Comparison of ENCODE assay signal across 12 cellular contexts in the genomic region with DNA sequence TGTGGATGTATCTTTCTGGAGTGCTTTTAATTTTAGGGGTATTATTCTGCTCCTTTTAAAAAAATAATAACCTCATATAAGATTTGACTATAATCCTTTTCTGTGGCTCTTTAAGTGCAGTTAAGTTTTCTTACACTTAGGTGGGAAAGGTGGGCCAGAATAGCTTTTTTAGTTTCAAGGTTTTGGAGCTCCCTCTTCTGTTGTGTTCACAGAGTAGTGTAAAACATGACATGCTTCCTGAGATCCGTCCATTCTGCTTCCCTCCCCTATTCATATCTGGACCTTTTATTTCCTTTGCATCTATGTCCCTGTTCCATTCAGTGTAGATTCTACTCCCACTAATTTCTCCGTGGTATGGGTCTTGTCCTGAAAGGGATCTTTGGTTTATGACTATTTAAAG. TPM values are rescaled to one million over a fixed set of nuclear protein-coding genes. Genes with fewer than 3 reads are reported as not detected.
DNase-seq lines count a peak whose midpoint lies in the region; ATAC-seq and TF ChIP-seq lines count a peak whose summit lies in the region.
"Had no signal": no experiment of that assay in that cellular context is flagged by ENCODE, and none has a peak within 500 bp of the region (broad histone marks: within the 10 kb centered on the region; RNA-seq: fewer than 3 reads in every experiment).

No MANE protein-coding gene starts in this region.

- ATAC-seq in Panc1, result peak; percentile 65
- ATAC-seq in effector memory CD8-positive, alpha-beta T cell (replicated peaks), result no peak

- H3K4me3 ChIP-seq in Panc1 (ENCODE audit: low read depth in 2 of 2, low read length in 2 of 2) (no peak overlapping the region), spleen (no peak overlapping the region)

- H3K27ac ChIP-seq in Panc1 (ENCODE audit: low read length), result no peak overlapping the region
- H3K27ac ChIP-seq in spleen, result no peak overlapping the region
- H3K27ac ChIP-seq in caudate nucleus (ENCODE audit: low read depth, low read length), result no peak overlapping the region

- peak; percentile 11 for DNase-seq in AG08396 (ENCODE audit: low spot score)
- no peak for DNase-seq in Panc1 (ENCODE audit: low read depth, low spot score)
- peak; percentile 19 for DNase-seq in fibroblast of gingiva (ENCODE audit: low read depth)
- no peak for DNase-seq in effector memory CD8-positive, alpha-beta T cell
- no peak for DNase-seq in spleen
- DNase-seq in caudate nucleus (lab: John Stamatoyannopoulos, UW), result no peak
- no peak for DNase-seq in NOMO-1 (lab: John Stamatoyannopoulos, UW; ENCODE audit: unreplicated experiment in 2 of 2)
- DNase-seq: activated T-cell treated with anti-CD3 and anti-CD28 coated beads, Interleukin-2, amount 50 U/mL, for 48 hours; DMS79 treated with DMSO at 0.1 percent for 48 hours; effector CD8-positive, alpha-beta T cell; T-helper 2 cell had no signal

- intact Hi-C loops in Panc1 (cut with micrococcal nuclease; ENCODE audit: unreplicated experiment), result no loop called here
- intact Hi-C loops in spleen (cut with DNase I; ENCODE audit: low total_unique reads), result no loop called here

- no peak for TF ChIP-seq POLR2A in spleen (IDR thresholded peaks at IDR 0.05)

- H3K4me1 Mint-ChIP-seq in effector memory CD8-positive, alpha-beta T cell (ENCODE audit: low read depth in 2 of 2), result no peaks in the 10 kb centered on the region

- in situ Hi-C loops in Panc1 (cut with HindIII; ENCODE audit: low pct_unique_long_range_greater_than_20kb, low sequenced_read_pairs), result no loop called here

- H3K9me3 ChIP-seq in Panc1 (ENCODE audit: control insufficient read depth, insufficient read depth, low read depth, low read length) (no peaks in the 10 kb centered on the region), spleen (peaks cover 0 to 15% (median 13%) of the 10 kb centered on the region in 8 donors)

- H3K27me3 ChIP-seq in Panc1 (ENCODE audit: control insufficient read depth, insufficient read depth, low read length), result no peaks in the 10 kb centered on the region
- no peaks in the 10 kb centered on the region for H3K27me3 ChIP-seq in spleen (replicated peaks in 1 of 7)

- WGBS in spleen, 5 donors, result 33 to 56% (median 40%) methylated on average over 2 of the region's 2 CpGs

- CTCF ChIA-PET in Panc1 (lab: Charles Lee), result interaction anchor here (0.8 kb wide), 1 partner anchor 55 kb away, joined by 3 read pairs; no protein-coding TSS in a partner anchor

- H3K36me3 Mint-ChIP-seq in effector memory CD8-positive, alpha-beta T cell (ENCODE audit: insufficient read depth), result no peaks in the 10 kb centered on the region

- H3K27me3 Mint-ChIP-seq in effector memory CD8-positive, alpha-beta T cell, result no peaks in the 10 kb centered on the region

- TF ChIP-seq CTCF in GM12872 (IDR thresholded peaks at IDR 0.05; ENCODE audit: insufficient read depth, low read depth, low read length) (peak; percentile 26; the same call in 1 of the 3 replicates), Panc1 (IDR thresholded peaks at IDR 0.05) (no peak), spleen (IDR thresholded peaks at IDR 0.05 in 8 of 11, conservative IDR thresholded peaks at IDR 0.05 in 3 of 11) (peak in 2 of 11 experiments; percentile 11 to 27)

- POLR2A ChIA-PET in Panc1 (lab: Charles Lee), result interaction anchor here (0.7 kb wide), 1 partner anchor 86 kb away, joined by 3 read pairs; no protein-coding TSS in a partner anchor

- H3K4me3 Mint-ChIP-seq in effector memory CD8-positive, alpha-beta T cell, result no peak overlapping the region

- H3K4me1 ChIP-seq in Panc1 (ENCODE audit: control insufficient read depth, insufficient read depth, low read length) (no peaks in the 10 kb centered on the region), spleen (no peaks in the 10 kb centered on the region)

- no peak overlapping the region for H3K27ac Mint-ChIP-seq in effector memory CD8-positive, alpha-beta T cell

- BruUV-seq in Panc1 (replicated peaks; lab: Mats Ljungman, UMichigan), result no TSS peak

- no peaks in the 10 kb centered on the region for H3K36me3 ChIP-seq in Panc1 (ENCODE audit: control insufficient read depth, insufficient read depth, low read length)
- H3K36me3 ChIP-seq in spleen, result no peaks in the 10 kb centered on the region

- H3K9me3 Mint-ChIP-seq in effector memory CD8-positive, alpha-beta T cell, result peaks cover 0 to 1% of the 10 kb centered on the region in 2 donors

RNA-seq across cellular contexts. Expression of gene LRRC36, which starts 12.8 kb away (rescaled TPM):
- total RNA-seq in Panc1 (2021; ENCODE audit: unreplicated experiment), result 0.54 TPM
- polyA plus RNA-seq in Panc1 (2012; ENCODE audit: insufficient read length), result 0.55 TPM
- total RNA-seq in spleen, result under 1 TPM in 4 of 7 donors, not detected in 3; 0.46 to 0.98 (median 0.75) TPM
- 1 to 10 TPM in 1 of 3 donors, under 1 TPM in 2; 0.48 to 2.3 (median 0.56) TPM for polyA plus RNA-seq in spleen

RNA-seq across cellular contexts. Expression of gene KCTD19, which starts 12.9 kb away (rescaled TPM):
- total RNA-seq in Panc1 (2021; ENCODE audit: unreplicated experiment), result 0.62 TPM
- polyA plus RNA-seq in Panc1 (2012; ENCODE audit: insufficient read length), result 0.13 TPM
- under 1 TPM in 5 of 7 donors, not detected in 2; 0.17 to 0.73 (median 0.47) TPM for total RNA-seq in spleen
- under 1 TPM; 0.16 to 0.36 (median 0.22) TPM for polyA plus RNA-seq in spleen

RNA-seq across cellular contexts. Expression of gene TPPP3, which starts 53.8 kb away (rescaled TPM):
- total RNA-seq in Panc1 (2021; ENCODE audit: unreplicated experiment) (0.95 TPM), spleen (10 to 100 TPM in 3 of 7 donors, 1 to 10 TPM in 4; 2.5 to 13.9 (median 9.9) TPM)
- 6.0 TPM for polyA plus RNA-seq in Panc1 (2012; ENCODE audit: insufficient read length)
- 10 to 100 TPM in 1 of 3 donors, 1 to 10 TPM in 2; 5.6 to 11.4 (median 7.2) TPM for polyA plus RNA-seq in spleen

Comparison
In these comparisons a context has a peak if more than half of its experiments do, and no peak if none do; other contexts are left out.
1. DNase-seq: peak in AG08396 (single experiment) and fibroblast of gingiva (single experiment); none in Panc1 (single experiment), effector memory CD8-positive, alpha-beta T cell (0 of 3), spleen (single experiment), caudate nucleus (0 of 61) and NOMO-1 (0 of 2).